Comparison of ENCODE assay signal across 9 cellular contexts in the genomic region with DNA sequence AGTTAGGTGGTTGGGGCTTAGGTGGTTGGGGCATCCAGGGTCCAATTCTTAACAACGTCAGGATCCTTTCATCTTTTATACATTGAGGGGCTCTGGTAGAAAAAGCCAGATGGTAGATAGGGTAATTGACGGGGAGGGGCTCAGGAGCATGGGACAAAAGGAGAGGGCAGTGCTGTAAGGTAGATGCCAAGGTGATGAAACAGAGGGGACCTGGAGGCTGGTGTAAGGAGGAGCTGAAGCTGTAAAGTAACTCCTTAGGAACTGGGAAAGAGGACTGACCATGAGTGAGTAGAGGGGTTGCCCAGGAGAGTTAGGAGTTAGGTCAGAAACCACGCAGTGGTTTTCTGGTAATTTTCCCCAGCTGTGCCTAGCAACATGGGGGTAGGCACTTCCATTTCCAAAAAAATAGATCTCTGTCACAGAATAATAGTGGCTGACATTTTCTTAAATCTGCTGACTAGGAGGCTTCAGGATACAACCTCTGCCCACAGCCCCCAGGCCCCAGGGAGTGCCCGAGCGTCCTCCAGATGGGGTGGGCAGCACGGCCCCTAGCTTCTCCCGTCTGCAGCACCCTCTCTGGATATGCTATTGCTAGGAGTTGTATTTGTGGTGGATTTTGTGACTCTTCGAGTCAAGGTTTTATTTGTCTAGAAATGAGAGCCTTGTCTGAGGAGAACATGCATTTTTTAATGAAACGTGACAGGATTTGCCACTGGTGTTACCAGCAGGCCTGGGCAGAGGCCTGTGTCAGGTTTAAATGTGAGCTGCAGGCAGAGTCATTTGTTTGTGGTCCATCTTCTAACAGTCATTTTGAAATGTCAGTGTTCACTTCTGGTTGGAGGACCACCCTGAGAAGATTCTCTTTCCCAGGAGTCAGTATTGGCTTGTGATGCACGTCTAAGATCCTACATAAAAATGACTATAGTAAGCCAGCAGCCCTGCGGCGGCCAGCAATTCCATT. TPM values are rescaled to one million over a fixed set of nuclear protein-coding genes. Genes with fewer than 3 reads are reported as not detected.
DNase-seq lines count a peak whose midpoint lies in the region; ATAC-seq, FAIRE-seq and TF ChIP-seq lines count a peak whose summit lies in the region.
"Had no signal": no experiment of that assay in that cellular context is flagged by ENCODE, and none has a peak within 500 bp of the region (broad histone marks: within the 10 kb centered on the region; RNA-seq: fewer than 3 reads in every experiment).

No MANE protein-coding gene starts in this region.

- ATAC-seq in GM18858 (IDR thresholded peaks at IDR 0.05; ENCODE audit: unreplicated experiment) (peak; percentile 6), GM21576 (IDR thresholded peaks at IDR 0.05; ENCODE audit: unreplicated experiment) (peak; percentile 18)

- H3K4me3 Mint-ChIP-seq in mesothelial cell of epicardium, result no peak overlapping the region

- no peaks in the 10 kb centered on the region for H3K9me3 Mint-ChIP-seq in mesothelial cell of epicardium

- peaks cover 19% of the 10 kb centered on the region for H3K4me1 Mint-ChIP-seq in mesothelial cell of epicardium

- no peaks in the 10 kb centered on the region for H3K36me3 Mint-ChIP-seq in mesothelial cell of epicardium

- peak; percentile 73 for DNase-seq in NCI-H69 (lab: John Stamatoyannopoulos, UW)
- DNase-seq in mesothelial cell of epicardium (ENCODE audit: low spot score in 2 of 2, unreplicated experiment in 2 of 2), result no peak
- no peak for DNase-seq in GM19240 (ENCODE audit: insufficient read length, low spot score)
- DNase-seq in AG08395 (ENCODE audit: low spot score), result no peak
- DNase-seq in RCC 7860 (ENCODE audit: low spot score), result no peak
- DNase-seq: activated naive CD4-positive, alpha-beta T cell; NCI-H1105 had no signal

- no peak for FAIRE-seq in RCC 7860 (lab: Jason Lieb, UNC)

- TF ChIP-seq CTCF in mesothelial cell of epicardium (IDR thresholded peaks at IDR 0.05; ENCODE audit: unreplicated experiment), result no peak

- no peaks in the 10 kb centered on the region for H3K27me3 Mint-ChIP-seq in mesothelial cell of epicardium (ENCODE audit: low read depth)

- H3K27ac Mint-ChIP-seq in mesothelial cell of epicardium, result peak overlapping the region; percentile 41

RNA-seq across cellular contexts. Expression of gene TULP4, which starts 44.6 kb away (rescaled TPM):
- total RNA-seq in mesothelial cell of epicardium, result 133 to 137 TPM (median 135 TPM) in 3 replicates
